Comparison of ENCODE assay signal across 10 cellular contexts in the genomic region with DNA sequence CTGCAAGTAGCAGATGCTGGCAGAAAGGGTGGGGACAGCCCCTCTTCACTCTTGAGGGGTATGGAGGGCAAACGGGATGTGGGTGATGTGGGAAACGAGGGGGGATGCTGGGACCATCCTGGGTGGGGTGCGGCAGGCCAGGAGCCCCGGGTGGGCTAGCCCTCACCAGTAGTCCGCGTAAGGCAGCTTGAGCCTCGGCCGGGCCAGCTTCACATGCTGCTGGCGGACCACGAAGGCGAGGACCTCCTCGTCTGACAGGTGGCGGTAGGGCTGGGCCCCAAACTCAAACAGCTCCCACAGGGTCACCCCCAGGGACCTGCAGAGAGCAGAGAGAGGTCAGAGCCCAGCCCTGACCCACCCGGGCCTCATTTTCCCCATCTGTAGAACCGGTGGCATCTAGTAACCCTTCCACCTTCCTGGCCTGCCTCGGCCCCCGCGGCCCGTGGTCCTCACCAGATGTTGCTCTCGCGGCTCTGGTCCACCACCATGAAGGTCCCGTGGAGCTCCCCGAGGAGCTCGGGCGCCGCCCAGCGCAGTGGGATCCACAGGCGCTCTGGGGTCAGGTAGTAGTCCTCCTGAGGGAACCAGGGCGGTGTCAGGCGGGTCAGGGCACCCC. TPM values are rescaled to one million over a fixed set of nuclear protein-coding genes. Genes with fewer than 3 reads are reported as not detected.
DNase-seq lines count a peak whose midpoint lies in the region; ATAC-seq and TF ChIP-seq lines count a peak whose summit lies in the region.
"Had no signal": no experiment of that assay in that cellular context is flagged by ENCODE, and none has a peak within 500 bp of the region (broad histone marks: within the 10 kb centered on the region; RNA-seq: fewer than 3 reads in every experiment).

No MANE protein-coding gene starts in this region.

- peak overlapping the region; percentile 68 for H3K4me2 ChIP-seq in smooth muscle cell

- peak overlapping the region; percentile 53 for H3K4me3 ChIP-seq in iPS-11a (ENCODE audit: low read depth, low read length)
- H3K4me3 ChIP-seq in smooth muscle cell = peak overlapping the region; percentile 41
- H3K4me3 ChIP-seq: gastroesophageal sphincter had no signal

- peak overlapping the region; percentile 63 for H3K4me3 Mint-ChIP-seq in T-helper 2 cell treated with Interferon-gamma antibody and Interleukin-4, amounts not matched to agents 5 μg/mL and 100 μg/mL, for 36 hours
- H3K4me3 Mint-ChIP-seq in T-cell = peak overlapping the region in 2 of 3 donors; percentile 47 to 79

- TF ChIP-seq CTCF in smooth muscle cell (IDR thresholded peaks at IDR 0.05; ENCODE audit: borderline replicate concordance, insufficient read depth, poor library complexity, severe bottlenecking) = no peak

- no peak for ATAC-seq in T-cell (replicated peaks in 1 of 4)
- no peak for ATAC-seq in GM19452 (IDR thresholded peaks at IDR 0.05; ENCODE audit: unreplicated experiment)
- ATAC-seq: gastroesophageal sphincter had no signal

- H4K20me1 ChIP-seq in smooth muscle cell (ENCODE audit: low read depth) = no peaks in the 10 kb centered on the region

- H3K27ac ChIP-seq in smooth muscle cell (ENCODE audit: low read depth) = no peak overlapping the region
- H3K27ac ChIP-seq: gastroesophageal sphincter had no signal

- H2AFZ ChIP-seq in smooth muscle cell (ENCODE audit: low read depth) = no peak overlapping the region

- H3K27me3 ChIP-seq in smooth muscle cell (ENCODE audit: low read depth) = no peaks in the 10 kb centered on the region

- no peak for DNase-seq in T-helper 2 cell treated with Interferon-gamma antibody and Interleukin-4, amounts not matched to agents 5 μg/mL and 100 μg/mL, for 36 hours (ENCODE audit: low spot score)
- no peak for DNase-seq in T-helper 2 cell
- no peak for DNase-seq in T-cell
- no peak for DNase-seq in smooth muscle cell (lab: John Stamatoyannopoulos, UW; ENCODE audit: unreplicated experiment)
- DNase-seq in CD1c-positive myeloid dendritic cell (ENCODE audit: extremely low spot score) = no peak
- no peak for DNase-seq in NCI-H1694 (lab: John Stamatoyannopoulos, UW)

- no peaks in the 10 kb centered on the region for H3K79me2 ChIP-seq in smooth muscle cell (ENCODE audit: low read depth)

- H3K9me3 Mint-ChIP-seq in T-helper 2 cell treated with Interferon-gamma antibody and Interleukin-4, amounts not matched to agents 5 μg/mL and 100 μg/mL, for 36 hours = no peaks in the 10 kb centered on the region
- no peaks in the 10 kb centered on the region for H3K9me3 Mint-ChIP-seq in T-cell

- no peaks in the 10 kb centered on the region for H3K36me3 ChIP-seq in smooth muscle cell (ENCODE audit: low read depth)
- H3K36me3 ChIP-seq: gastroesophageal sphincter had no signal

- H3F3A ChIP-seq in smooth muscle cell (ENCODE audit: low read depth) = no peaks in the 10 kb centered on the region

- H3K36me3 Mint-ChIP-seq in T-helper 2 cell treated with Interferon-gamma antibody and Interleukin-4, amounts not matched to agents 5 μg/mL and 100 μg/mL, for 36 hours (ENCODE audit: low read depth) = no peaks in the 10 kb centered on the region
- no peaks in the 10 kb centered on the region for H3K36me3 Mint-ChIP-seq in T-cell

- peak overlapping the region; percentile 79 for H3K27ac Mint-ChIP-seq in T-helper 2 cell treated with Interferon-gamma antibody and Interleukin-4, amounts not matched to agents 5 μg/mL and 100 μg/mL, for 36 hours
- H3K27ac Mint-ChIP-seq in T-cell = peak overlapping the region in 1 of 2 donors; percentile 52

- peaks cover 5% of the 10 kb centered on the region for H3K4me1 Mint-ChIP-seq in T-helper 2 cell treated with Interferon-gamma antibody and Interleukin-4, amounts not matched to agents 5 μg/mL and 100 μg/mL, for 36 hours (ENCODE audit: low read depth)
- H3K4me1 Mint-ChIP-seq in T-cell = peaks cover 4 to 31% (median 21%) of the 10 kb centered on the region in 3 donors

- peaks cover 3% of the 10 kb centered on the region for H3K27me3 Mint-ChIP-seq in T-helper 2 cell treated with Interferon-gamma antibody and Interleukin-4, amounts not matched to agents 5 μg/mL and 100 μg/mL, for 36 hours (ENCODE audit: low read depth)
- H3K27me3 Mint-ChIP-seq in T-cell = peaks cover 4 to 14% of the 10 kb centered on the region in 2 donors

- no peaks in the 10 kb centered on the region for H3K9me3 ChIP-seq in smooth muscle cell (replicated peaks; ENCODE audit: low read depth)
- H3K9me3 ChIP-seq: gastroesophageal sphincter had no signal

- H3K9ac ChIP-seq in smooth muscle cell (ENCODE audit: low read depth) = no peak overlapping the region

- POLR2A ChIA-PET in T-cell (lab: Charles Lee) = no interaction called here

- WGBS in smooth muscle cell (ENCODE audit: low lambda C conversion rate) = 50% methylated on average over 29 of the region's 30 CpGs

- CTCF ChIA-PET in T-cell (lab: Charles Lee) = interaction anchor here in 1 of 2 donors (0.9 kb wide), 1 partner anchor 83 kb away, joined by 3 read pairs; no protein-coding TSS in a partner anchor

- H3K4me1 ChIP-seq in smooth muscle cell (ENCODE audit: low read depth) = peaks cover 4% of the 10 kb centered on the region

RNA-seq across cellular contexts. Expression of gene LMTK3, which starts 10.7 kb away (rescaled TPM):
- 10 to 100 TPM; 17.5 to 28.2 (median 23.5) TPM for total RNA-seq in T-cell
- total RNA-seq in smooth muscle cell = 1.1 and 3.1 TPM in 2 replicates
- 0.66 and 1.8 TPM in 2 replicates for polyA plus RNA-seq in smooth muscle cell

RNA-seq across cellular contexts. Expression of gene CYTH2, which starts 31.8 kb away (rescaled TPM):
- 10 to 100 TPM; 37.8 to 81.5 (median 70.6) TPM for total RNA-seq in T-cell
- total RNA-seq in smooth muscle cell = 44.5 and 49.7 TPM in 2 replicates
- 62.1 and 95.0 TPM in 2 replicates for polyA plus RNA-seq in smooth muscle cell

RNA-seq across cellular contexts. Expression of gene KCNJ14, which starts 45.6 kb away (rescaled TPM):
- total RNA-seq in T-cell = 1 to 10 TPM; 2.6 to 3.5 (median 3.2) TPM
- total RNA-seq in smooth muscle cell = 1.2 and 1.8 TPM in 2 replicates
- polyA plus RNA-seq in smooth muscle cell = 1.7 and 2.0 TPM in 2 replicates

RNA-seq across cellular contexts. Expression of gene SULT2B1, which starts 51.0 kb away (rescaled TPM):
- not detected for total RNA-seq in T-cell
- 1.7 TPM in 1 of 2 replicates, not detected in the other for total RNA-seq in smooth muscle cell
- polyA plus RNA-seq in smooth muscle cell = 0.13 and 2.3 TPM in 2 replicates
- total RNA-seq: osteocyte had no signal

RNA-seq across cellular contexts. Expression of gene GRWD1, which starts 55.2 kb away (rescaled TPM):
- 10 to 100 TPM; 29.7 to 55.2 (median 42.6) TPM for total RNA-seq in T-cell
- 11.7 and 22.1 TPM in 2 replicates for total RNA-seq in smooth muscle cell
- polyA plus RNA-seq in smooth muscle cell = 23.6 and 25.7 TPM in 2 replicates
